8 cellular contexts compared by ENCODE assay signal in the genomic region with DNA sequence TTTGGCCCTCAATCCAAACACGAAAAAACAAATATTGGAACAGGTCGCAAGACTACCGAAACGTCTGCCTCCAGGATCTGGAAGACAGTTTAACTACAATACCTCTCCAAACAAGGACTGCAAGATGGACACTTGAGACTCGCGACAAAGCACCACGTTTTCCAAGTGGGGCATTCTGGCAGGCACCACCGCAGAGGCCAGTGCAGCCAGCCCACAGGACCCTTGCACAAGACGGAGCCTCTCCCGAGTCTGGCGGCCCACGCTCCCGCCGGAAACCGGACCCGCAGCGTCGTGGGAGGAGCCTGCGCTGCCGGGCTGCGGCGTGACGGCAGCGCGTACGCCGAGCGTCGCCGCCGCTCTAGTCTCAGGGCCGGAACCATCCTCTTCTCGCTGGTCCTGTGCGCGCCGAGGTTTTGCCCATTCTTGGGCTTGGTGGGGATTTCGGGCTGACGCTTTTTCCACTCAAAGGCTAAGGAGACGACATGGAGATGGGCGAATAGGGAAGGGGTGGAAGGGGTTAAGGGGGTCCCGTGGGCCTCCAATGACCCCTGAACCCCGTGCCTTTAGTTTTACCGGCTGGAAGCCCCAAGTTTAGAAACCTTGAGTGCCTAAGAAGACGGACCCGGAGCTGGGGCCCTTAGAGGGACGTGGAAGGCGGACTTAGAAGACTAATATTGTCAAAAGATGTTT. TPM values are rescaled to one million over a fixed set of nuclear protein-coding genes. Genes with fewer than 3 reads are reported as not detected.
A peak's percentile ranks its signal among the peaks of the same experiment; 100 is the strongest.
DNase-seq lines count a peak whose midpoint lies in the region; ATAC-seq, FAIRE-seq and TF ChIP-seq lines count a peak whose summit lies in the region.

TSS of gene ORC5 (minus strand) at position 283 of the 690 bp plus-strand sequence. CDS start at position 174, 109 bp downstream.

- H3K27ac ChIP-seq in endothelial cell of umbilical vein (ENCODE audit: insufficient read depth, low read depth, low read length): peak within 1 kb of the TSS; percentile 70

- H3K4me3 ChIP-seq in NT2/D1 (ENCODE audit: insufficient read length, low read depth) (peak within 1 kb of the TSS; percentile 76), endothelial cell of umbilical vein (replicated peaks in 1 of 3; ENCODE audit: insufficient read depth in 1 of 3, low read depth in 1 of 3, low read length in 3 of 3) (peak within 1 kb of the TSS; percentile 75 to 98 (median 93))

- POLR2A ChIA-PET in endothelial cell of umbilical vein (lab: Charles Lee): no interaction called here

- no peaks in the 10 kb centered on the region for H4K20me1 ChIP-seq in endothelial cell of umbilical vein (replicated peaks; ENCODE audit: control insufficient read depth, extremely low read depth, insufficient read depth, low read length)

- H3K79me2 ChIP-seq in endothelial cell of umbilical vein (ENCODE audit: control insufficient read depth, insufficient read depth, low read length): peaks cover 37% of the 10 kb centered on the region

- CTCF ChIA-PET in endothelial cell of umbilical vein (lab: Charles Lee): interaction anchor here (1.1 to 1.2 kb wide), 2 partner anchors 24 to 676 kb away, joined by 3 to 5 read pairs; no protein-coding TSS in a partner anchor

- no TSS peak for BruUV-seq in endothelial cell of umbilical vein (replicated peaks; lab: Mats Ljungman, UMichigan)

- intact Hi-C loops in endothelial cell of umbilical vein (cut with micrococcal nuclease): loop anchor here (2.0 kb wide), 1 partner anchor 17 kb away; no protein-coding TSS in a partner anchor

- H2AFZ ChIP-seq in endothelial cell of umbilical vein (ENCODE audit: low read depth, low read length): peak within 1 kb of the TSS; percentile 93

- TF ChIP-seq POLR2A in endothelial cell of umbilical vein (IDR thresholded peaks at IDR 0.05; ENCODE audit: low read depth, low read length): peak; percentile 95

- peak; percentile 85 for FAIRE-seq in endothelial cell of umbilical vein (lab: Jason Lieb, UNC)

- H3K4me1 ChIP-seq in NT2/D1 (ENCODE audit: insufficient read depth, insufficient read length) (no peaks in the 10 kb centered on the region), endothelial cell of umbilical vein (ENCODE audit: control insufficient read depth, extremely low read depth, insufficient read depth, low read length) (peaks cover 16% of the 10 kb centered on the region)

- dilution Hi-C loops in endothelial cell of umbilical vein (cut with MboI; ENCODE audit: extremely low pct_ligation_motif_present, low sequenced_read_pairs): no loop called here

- DNase-seq in COLO668 (lab: John Stamatoyannopoulos, UW; ENCODE audit: unreplicated experiment) (peak; percentile 89), HPDE6-E6E7 (ENCODE audit: extremely low spot score) (peak; percentile 87), NT2/D1 (ENCODE audit: low read depth, low spot score) (peak; percentile 48), endothelial cell of umbilical vein (ENCODE audit: low read depth, low spot score) (peak; percentile 85), middle frontal gyrus (ENCODE audit: extremely low spot score, low spot score) (peak; percentile 77)
- DNase-seq in activated CD8-positive, alpha-beta memory T cell treated with anti-CD3 and anti-CD28 coated beads, Interleukin-2, amount 50 U/mL, for 24 hours (ENCODE audit: extremely low read depth): peak; percentile 33
- DNase-seq in stimulated activated CD8-positive, alpha-beta memory T cell treated with anti-CD3 and anti-CD28 coated beads, Interleukin-2, amount 100 ng/mL, for 48 hours (ENCODE audit: low read depth in 2 of 2): peak; percentile 68 to 71

- peak within 1 kb of the TSS; percentile 90 for H3K4me2 ChIP-seq in endothelial cell of umbilical vein (ENCODE audit: insufficient read depth, low read length)

- TF ChIP-seq CTCF in endothelial cell of umbilical vein (IDR thresholded peaks at IDR 0.05; ENCODE audit: extremely low read depth in 1 of 2, insufficient read depth in 1 of 2, low read depth in 1 of 2, low read length in 2 of 2): no peak

- no peaks in the 10 kb centered on the region; the same call in 1 of the 2 replicates for H3K9me3 ChIP-seq in NT2/D1 (ENCODE audit: insufficient read depth, low read length)
- no peaks in the 10 kb centered on the region for H3K9me3 ChIP-seq in endothelial cell of umbilical vein (replicated peaks; ENCODE audit: control insufficient read depth, insufficient read depth, low read length)

- no peaks in the 10 kb centered on the region for H3K27me3 ChIP-seq in NT2/D1 (ENCODE audit: insufficient read depth, insufficient read length)
- no peaks in the 10 kb centered on the region for H3K27me3 ChIP-seq in endothelial cell of umbilical vein (ENCODE audit: control insufficient read depth in 2 of 2, insufficient read depth in 2 of 2, low read length in 2 of 2)

- no peaks in the 10 kb centered on the region for H3K9me1 ChIP-seq in endothelial cell of umbilical vein (replicated peaks; ENCODE audit: control insufficient read depth, extremely low read depth, insufficient read depth, low read length)

- peaks cover 4% of the 10 kb centered on the region for H3K36me3 ChIP-seq in NT2/D1 (ENCODE audit: insufficient read depth, insufficient read length, low read length)
- peaks cover 4% of the 10 kb centered on the region in 2 experiments for H3K36me3 ChIP-seq in endothelial cell of umbilical vein (ENCODE audit: control insufficient read depth in 2 of 2, extremely low read depth in 1 of 2, insufficient read depth in 2 of 2, low read length in 2 of 2)

- peak within 1 kb of the TSS; percentile 77 for H3K9ac ChIP-seq in NT2/D1 (ENCODE audit: insufficient read length, low read depth)
- H3K9ac ChIP-seq in endothelial cell of umbilical vein (replicated peaks; ENCODE audit: extremely low read depth, insufficient read depth, low read length): peak within 1 kb of the TSS; percentile 90

- ATAC-seq in GM19467 (IDR thresholded peaks at IDR 0.05; ENCODE audit: unreplicated experiment): peak; percentile 100

TF ChIP-seq in endothelial cell of umbilical vein, 7 proteins besides CTCF, POLR2A, EP300 and RAD21:
- peak; percentile 99 for TF ChIP-seq POLR2AphosphoS5 (IDR thresholded peaks at IDR 0.05; ENCODE audit: insufficient read depth, low read depth, low read length)
- TF ChIP-seq EZH2 (IDR thresholded peaks at IDR 0.05; ENCODE audit: borderline replicate concordance, low read depth, low read length, severe bottlenecking): no peak

RNA-seq across cellular contexts. Expression of gene ORC5, which starts in this region (rescaled TPM):
- 18.6 and 21.1 TPM in 2 replicates for total RNA-seq in endothelial cell of umbilical vein
- polyA plus RNA-seq in endothelial cell of umbilical vein: 5.7 and 7.9 TPM in 2 replicates
- polyA plus RNA-seq in endothelial cell of umbilical vein (2011; cell fraction: cytosol; rRNA removed): 7.7 and 7.9 TPM in 2 replicates
- polyA plus RNA-seq in endothelial cell of umbilical vein (2011; cell fraction: nucleus; rRNA removed): 9.5 and 17.0 TPM in 2 replicates
- polyA plus RNA-seq in endothelial cell of umbilical vein (2012): 28.0 and 39.6 TPM in 2 replicates
- 23.0 and 32.3 TPM in 2 replicates for polyA minus RNA-seq in endothelial cell of umbilical vein
- 11.7 TPM for polyA minus RNA-seq in endothelial cell of umbilical vein (2011; cell fraction: cytosol; rRNA and poly(A)+ RNA removed)
- 32.5 and 34.0 TPM in 2 replicates for polyA minus RNA-seq in endothelial cell of umbilical vein (2011; cell fraction: nucleus; rRNA and poly(A)+ RNA removed)

Comparison
In these comparisons a context has a peak if more than half of its experiments do, and no peak if none do; other contexts are left out.
1. Peak in every context shown above with its lines: DNase-seq, ATAC-seq, H3K4me3 ChIP-seq and H3K27ac ChIP-seq.
2. DNase-seq: peak in every context shown above with its lines; median percentile 89 in COLO668; 87 in HPDE6-E6E7; 85 in endothelial cell of umbilical vein; 77 in middle frontal gyrus; 70 in stimulated activated CD8-positive, alpha-beta memory T cell treated with anti-CD3 and anti-CD28 coated beads, Interleukin-2, amount 100 ng/mL, for 48 hours; 48 in NT2/D1; 33 in activated CD8-positive, alpha-beta memory T cell treated with anti-CD3 and anti-CD28 coated beads, Interleukin-2, amount 50 U/mL, for 24 hours.